In genomic region chr2:96320326-96321229, GRCh38 we compare ENCODE assay signal across 8 cellular contexts. TPM values are rescaled to one million over a fixed set of nuclear protein-coding genes. Genes with fewer than 3 reads are reported as not detected.
DNase-seq lines count a peak whose midpoint lies in the region; ATAC-seq, FAIRE-seq and TF ChIP-seq lines count a peak whose summit lies in the region.

No MANE protein-coding gene starts in this region.

- H3T11ph ChIP-seq in H9 (ENCODE audit: low read length): no peak overlapping the region

- no peak overlapping the region for H4K5ac ChIP-seq in H9 (ENCODE audit: insufficient read length, low read depth, low read length)

- no peaks in the 10 kb centered on the region for H3K79me1 ChIP-seq in H9 (ENCODE audit: insufficient read depth, low read depth, low read length, poor library complexity, severe bottlenecking)

- no peak overlapping the region for H4K91ac ChIP-seq in H9 (ENCODE audit: insufficient read length, low read depth, low read length)

- FAIRE-seq in kidney (lab: Jason Lieb, UNC): no peak

- no peak overlapping the region for H2AK5ac ChIP-seq in H9 (ENCODE audit: insufficient read length, low read length)

- POLR2A ChIA-PET in AG04450 (lab: Yijun Ruan, JAX): interaction anchor here (0.6 to 2.1 kb wide), 5 partner anchors 9 to 108 kb away, joined by 3 to 9 read pairs (median 6); partner anchors contain the start of gene NCAPH
- POLR2A ChIA-PET in activated CD4-positive, alpha-beta memory T cell treated with anti-CD3 and anti-CD28 coated beads for 36 hours (lab: Charles Lee): interaction anchor here (0.5 to 8.1 kb wide), 9 partner anchors 9 to 208 kb away, joined by 3 to 70 read pairs (median 8); partner anchors contain the start of genes NCAPH, SNRNP200 and STARD7

- TF ChIP-seq POLR2A in tibial nerve (IDR thresholded peaks at IDR 0.05): no peak

- no peaks in the 10 kb centered on the region; a peak in 1 of 5 replicates for H3K9me3 Mint-ChIP-seq in H9
- no peaks in the 10 kb centered on the region for H3K9me3 Mint-ChIP-seq in activated CD4-positive, alpha-beta memory T cell treated with anti-CD3 and anti-CD28 coated beads for 36 hours

- H3K27ac Mint-ChIP-seq in H9: no peak overlapping the region
- H3K27ac Mint-ChIP-seq in activated CD4-positive, alpha-beta memory T cell treated with anti-CD3 and anti-CD28 coated beads for 36 hours: peak overlapping the region; percentile 91

- H3K4me3 ChIP-seq in AG04450 (ENCODE audit: low read depth, low read length) (peak overlapping the region; percentile 69), kidney (ENCODE audit: low read length in 2 of 2) (peak overlapping the region; percentile 62 to 75), tibial nerve (peak overlapping the region; percentile 32 to 65 (median 58))

- CTCF ChIA-PET in AG04450 (lab: Charles Lee): interaction anchor here (0.6 to 1.0 kb wide), 3 partner anchors 21 to 559 kb away, joined by 3 to 4 read pairs (median 4); no protein-coding TSS in a partner anchor
- CTCF ChIA-PET in activated CD4-positive, alpha-beta memory T cell treated with anti-CD3 and anti-CD28 coated beads for 36 hours (lab: Charles Lee): interaction anchor here (0.6 to 3.8 kb wide), 12 partner anchors 10 to 680 kb away, joined by 3 to 19 read pairs (median 4); partner anchors contain the start of gene SNRNP200

- no peaks in the 10 kb centered on the region; the same call in 1 of the 2 replicates for H3K9me3 ChIP-seq in AG04450 (ENCODE audit: control insufficient read depth, insufficient read depth, low read length)
- no peaks in the 10 kb centered on the region for H3K9me3 ChIP-seq in H9 (ENCODE audit: control insufficient read depth, low read depth, low read length)
- H3K9me3 ChIP-seq in kidney (ENCODE audit: control insufficient read depth in 1 of 2, low read length in 2 of 2): no peaks in the 10 kb centered on the region
- no peaks in the 10 kb centered on the region for H3K9me3 ChIP-seq in tibial nerve

- no peak overlapping the region for H2BK12ac ChIP-seq in H9 (ENCODE audit: insufficient read length, low read depth, low read length)

- H2BK20ac ChIP-seq in H9 (ENCODE audit: low read depth, low read length, poor library complexity, severe bottlenecking): no peak overlapping the region

- no peak overlapping the region for H3K14ac ChIP-seq in H9 (ENCODE audit: insufficient read depth, low read length)

- H3K23me2 ChIP-seq in H9 (ENCODE audit: insufficient read length, low read depth, low read length, poor library complexity, severe bottlenecking): peaks cover 11% of the 10 kb centered on the region

- no peak overlapping the region for H3K56ac ChIP-seq in H9 (ENCODE audit: insufficient read length, low read depth, low read length)

- no peak overlapping the region for H2BK5ac ChIP-seq in H9 (ENCODE audit: insufficient read length, low read length)

- DNase-seq in AG04450 (ENCODE audit: low read depth, low spot score): no peak
- no peak for DNase-seq in H9
- DNase-seq in activated CD4-positive, alpha-beta memory T cell treated with anti-CD3 and anti-CD28 coated beads for 36 hours: no peak
- no peak for DNase-seq in kidney
- DNase-seq in tibial nerve (ENCODE audit: low spot score in 2 of 2): no peak
- no peak for DNase-seq in sciatic nerve (ENCODE audit: low spot score)
- no peak for DNase-seq in AG08395 (ENCODE audit: low spot score)

- no peak overlapping the region for H2AFZ ChIP-seq in H9 (ENCODE audit: low read length)

- TF ChIP-seq EP300 in tibial nerve (IDR thresholded peaks at IDR 0.05): no peak

- H3K79me2 ChIP-seq in H9 (ENCODE audit: insufficient read depth, low read length): no peaks in the 10 kb centered on the region

- H3K36me3 ChIP-seq in kidney (ENCODE audit: control insufficient read depth in 1 of 2, insufficient read depth in 2 of 2, low read length in 2 of 2) (no peaks in the 10 kb centered on the region), tibial nerve (no peaks in the 10 kb centered on the region)

- no peak overlapping the region for H4K8ac ChIP-seq in H9 (replicated peaks; ENCODE audit: insufficient read length, low read depth, low read length)

- TF ChIP-seq CTCF in AG04450 (IDR thresholded peaks at IDR 0.05; ENCODE audit: low read depth, low read length) (no peak), H9 (conservative IDR thresholded peaks at IDR 0.05) (no peak), kidney (IDR thresholded peaks at IDR 0.05; ENCODE audit: borderline replicate concordance, extremely low read depth, insufficient read depth) (no peak), tibial nerve (IDR thresholded peaks at IDR 0.05) (no peak)

- H4K20me1 ChIP-seq in H9 (ENCODE audit: control insufficient read depth, insufficient read depth, insufficient read length): no peaks in the 10 kb centered on the region

- no peak overlapping the region for H3K23ac ChIP-seq in H9 (ENCODE audit: insufficient read length, low read depth, low read length)

- H3K18ac ChIP-seq in H9 (ENCODE audit: insufficient read length, low read depth, low read length): no peak overlapping the region

- peaks cover 7% of the 10 kb centered on the region for H3K27me3 ChIP-seq in AG04450 (ENCODE audit: control insufficient read depth, insufficient read depth, low read length)
- H3K27me3 ChIP-seq in H9 (ENCODE audit: insufficient read depth, low read length): peaks cover 17% of the 10 kb centered on the region; the same call in 1 of the 2 replicates
- peaks cover 0 to 52% of the 10 kb centered on the region in 2 donors for H3K27me3 ChIP-seq in tibial nerve

- no peaks in the 10 kb centered on the region for H3K4me1 ChIP-seq in H9 (ENCODE audit: insufficient read depth, low read length)
- peaks cover 0 to 7% of the 10 kb centered on the region in 2 donors for H3K4me1 ChIP-seq in kidney (ENCODE audit: control insufficient read depth in 1 of 2, insufficient read depth in 1 of 2, low read depth in 1 of 2, low read length in 2 of 2)
- H3K4me1 ChIP-seq in tibial nerve: peaks cover 0 to 41% (median 8%) of the 10 kb centered on the region in 4 donors

- H3K4ac ChIP-seq in H9 (ENCODE audit: low read depth, low read length): no peak overlapping the region

- H2BK15ac ChIP-seq in H9 (ENCODE audit: low read depth, low read length): no peak overlapping the region

- no peak overlapping the region for H2BK120ac ChIP-seq in H9 (ENCODE audit: low read depth, low read length, poor library complexity, severe bottlenecking)

- ATAC-seq in sciatic nerve (no peak), HG03139 (IDR thresholded peaks at IDR 0.05; ENCODE audit: unreplicated experiment) (no peak)

- peak overlapping the region; percentile 11 for H3K27ac ChIP-seq in AG04450 (ENCODE audit: low read depth, low read length)
- no peak overlapping the region for H3K27ac ChIP-seq in H9 (ENCODE audit: insufficient read length, low read depth, low read length)
- H3K27ac ChIP-seq in kidney (ENCODE audit: low read depth in 2 of 2, low read length in 2 of 2): no peak overlapping the region
- H3K27ac ChIP-seq in tibial nerve: peak overlapping the region in 2 of 4 donors; percentile 50 to 84

- peak overlapping the region; percentile 62 for H3K4me2 ChIP-seq in H9 (ENCODE audit: insufficient read depth, insufficient read length, low read length)

- H3K27me3 Mint-ChIP-seq in H9 (ENCODE audit: low read depth): peaks cover 89% of the 10 kb centered on the region
- H3K27me3 Mint-ChIP-seq in activated CD4-positive, alpha-beta memory T cell treated with anti-CD3 and anti-CD28 coated beads for 36 hours: no peaks in the 10 kb centered on the region

- H3K9ac ChIP-seq in H9 (ENCODE audit: extremely low read depth, insufficient read length, low read length) (no peak overlapping the region), kidney (ENCODE audit: low read length in 2 of 2) (peak overlapping the region in 1 of 2 donors; percentile 2)

- intact Hi-C loops in activated CD4-positive, alpha-beta memory T cell treated with anti-CD3 and anti-CD28 coated beads for 36 hours (cut with micrococcal nuclease): loop anchor here (1.0 to 5.0 kb wide), 9 partner anchors 15 to 217 kb away; partner anchors contain the start of genes ARID5A, CIAO1, DUSP2 and SNRNP200
- intact Hi-C loops in kidney (cut with DNase I) (no loop called here), sciatic nerve (cut with DNase I) (loop anchor here (10.0 kb wide), 1 partner anchor 584 kb away; no protein-coding TSS in a partner anchor)

- WGBS in H9 (ENCODE audit: extremely low coverage, insufficient read length, low lambda C conversion rate): no CpG with 5 or more reads among the region's 12 CpGs
- 37 to 50% methylated on average over 11 to 12 of the region's 12 CpGs for WGBS in tibial nerve, 2 donors

- H3K4me1 Mint-ChIP-seq in H9: peaks cover 14 to 16% of the 10 kb centered on the region in 2 experiments
- H3K4me1 Mint-ChIP-seq in activated CD4-positive, alpha-beta memory T cell treated with anti-CD3 and anti-CD28 coated beads for 36 hours (ENCODE audit: low read depth): peaks cover 62% of the 10 kb centered on the region

- peak overlapping the region; percentile 75 to 86 for H3K4me3 Mint-ChIP-seq in H9
- peak overlapping the region; percentile 91 for H3K4me3 Mint-ChIP-seq in activated CD4-positive, alpha-beta memory T cell treated with anti-CD3 and anti-CD28 coated beads for 36 hours

- H3K36me3 Mint-ChIP-seq in H9 (ENCODE audit: insufficient read depth in 1 of 3, low read depth in 3 of 3): no peaks in the 10 kb centered on the region
- H3K36me3 Mint-ChIP-seq in activated CD4-positive, alpha-beta memory T cell treated with anti-CD3 and anti-CD28 coated beads for 36 hours: peaks cover 7% of the 10 kb centered on the region

RNA-seq across cellular contexts. Expression of gene ITPRIPL1, which starts 4.5 kb away (rescaled TPM):
- polyA plus RNA-seq in AG04450 (2011; rRNA removed): 3.4 and 3.7 TPM in 2 replicates
- polyA minus RNA-seq in AG04450 (2011; rRNA and poly(A)+ RNA removed): 3.4 and 5.1 TPM in 2 replicates
- 16.1 and 16.3 TPM in 2 replicates for total RNA-seq in H9 (2021)
- total RNA-seq in activated CD4-positive, alpha-beta memory T cell treated with anti-CD3 and anti-CD28 coated beads for 36 hours: 10 to 100 TPM; 30.2 TPM
- total RNA-seq in kidney: 1.2 TPM
- polyA plus RNA-seq in kidney (ENCODE audit: insufficient read depth, low read depth, low replicate concordance): 0.73 TPM
- 1 to 10 TPM in 3 of 4 donors, under 1 TPM in 1; 0.98 to 4.2 (median 2.2) TPM for total RNA-seq in tibial nerve
- total RNA-seq in sciatic nerve: 2.8 TPM

RNA-seq across cellular contexts. Expression of gene NCAPH, which starts 15.0 kb away (rescaled TPM):
- polyA plus RNA-seq in AG04450 (2011; rRNA removed): 5.8 and 7.2 TPM in 2 replicates
- polyA minus RNA-seq in AG04450 (2011; rRNA and poly(A)+ RNA removed): 5.2 and 6.2 TPM in 2 replicates
- 52.9 and 55.8 TPM in 2 replicates for total RNA-seq in H9 (2021)
- 10 to 100 TPM; 96.9 to 98.8 TPM for total RNA-seq in activated CD4-positive, alpha-beta memory T cell treated with anti-CD3 and anti-CD28 coated beads for 36 hours
- total RNA-seq in kidney: 0.72 TPM
- 0.17 TPM for polyA plus RNA-seq in kidney (ENCODE audit: insufficient read depth, low read depth, low replicate concordance)
- total RNA-seq in tibial nerve: 1 to 10 TPM; 1.1 to 5.1 (median 2.9) TPM
- 0.98 TPM for total RNA-seq in sciatic nerve

RNA-seq across cellular contexts. Expression of gene SNRNP200, which starts 15.2 kb away (rescaled TPM):
- 99.0 and 136 TPM in 2 replicates for polyA plus RNA-seq in AG04450 (2011; rRNA removed)
- 231 and 300 TPM in 2 replicates for polyA minus RNA-seq in AG04450 (2011; rRNA and poly(A)+ RNA removed)
- total RNA-seq in H9 (2021): 215 and 218 TPM in 2 replicates
- total RNA-seq in activated CD4-positive, alpha-beta memory T cell treated with anti-CD3 and anti-CD28 coated beads for 36 hours: 100 to 1,000 TPM; 165 to 175 TPM
- 118 TPM for total RNA-seq in kidney
- 46.7 TPM for polyA plus RNA-seq in kidney (ENCODE audit: insufficient read depth, low read depth, low replicate concordance)
- total RNA-seq in tibial nerve: 100 to 1,000 TPM in 1 of 4 donors, 10 to 100 TPM in 3; 79.4 to 106 (median 90.1) TPM
- 89.0 TPM for total RNA-seq in sciatic nerve

RNA-seq across cellular contexts. Expression of gene CIAO1, which starts 54.6 kb away (rescaled TPM):
- polyA plus RNA-seq in AG04450 (2011; rRNA removed) (65.2 and 77.0 TPM in 2 replicates), kidney (ENCODE audit: insufficient read depth, low read depth, low replicate concordance) (48.2 TPM)
- 66.0 and 85.9 TPM in 2 replicates for polyA minus RNA-seq in AG04450 (2011; rRNA and poly(A)+ RNA removed)
- total RNA-seq in H9 (2021) (67.6 and 71.9 TPM in 2 replicates), kidney (63.0 TPM), tibial nerve (100 to 1,000 TPM; 132 to 172 (median 151) TPM), sciatic nerve (62.7 TPM)
- total RNA-seq in activated CD4-positive, alpha-beta memory T cell treated with anti-CD3 and anti-CD28 coated beads for 36 hours: 10 to 100 TPM; 86.6 to 87.1 TPM

RNA-seq across cellular contexts. Expression of gene TMEM127, which starts 54.8 kb away (rescaled TPM):
- polyA plus RNA-seq in AG04450 (2011; rRNA removed): 45.3 and 48.7 TPM in 2 replicates
- polyA minus RNA-seq in AG04450 (2011; rRNA and poly(A)+ RNA removed): 42.2 and 55.9 TPM in 2 replicates
- 30.1 and 33.9 TPM in 2 replicates for total RNA-seq in H9 (2021)
- 10 to 100 TPM; 19.3 to 22.2 TPM for total RNA-seq in activated CD4-positive, alpha-beta memory T cell treated with anti-CD3 and anti-CD28 coated beads for 36 hours
- 72.3 TPM for total RNA-seq in kidney
- polyA plus RNA-seq in kidney (ENCODE audit: insufficient read depth, low read depth, low replicate concordance): 37.4 TPM
- 10 to 100 TPM; 27.1 to 35.4 (median 30.7) TPM for total RNA-seq in tibial nerve
- total RNA-seq in sciatic nerve: 33.5 TPM
